ENCODE assay signal across 31 cellular contexts in the genomic region with DNA sequence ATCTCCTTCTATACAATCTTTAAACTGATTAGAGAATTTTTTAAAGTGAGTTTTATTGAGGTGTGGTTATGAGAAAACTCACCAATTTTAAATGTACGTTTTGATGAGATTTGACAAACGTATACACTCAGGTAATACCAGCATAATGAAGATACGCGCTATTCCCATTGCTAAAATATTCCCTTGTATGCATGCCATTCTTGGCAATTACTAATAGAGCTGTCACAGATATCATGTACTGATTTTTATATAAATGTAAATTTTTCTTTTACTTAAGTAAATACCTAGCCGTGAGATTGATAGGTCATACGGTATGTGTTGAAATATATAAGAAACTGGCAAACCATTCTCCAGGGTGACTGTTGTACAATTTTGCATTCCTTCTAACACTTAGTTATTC.
A peak's percentile ranks its signal among the peaks of the same experiment; 100 is the strongest.
DNase-seq lines count a peak whose midpoint lies in the region; ATAC-seq, FAIRE-seq and TF ChIP-seq lines count a peak whose summit lies in the region.
"Had no signal": no experiment of that assay in that cellular context is flagged by ENCODE, and none has a peak within 500 bp of the region (broad histone marks: within the 10 kb centered on the region; RNA-seq: fewer than 3 reads in every experiment).

No MANE protein-coding gene starts in this region.

- no peak for TF ChIP-seq RAD21 in HepG2 (CRISPR knock-in tag; IDR thresholded peaks at IDR 0.05)
- no peak for TF ChIP-seq RAD21 in neural cell (conservative IDR thresholded peaks at IDR 0.05)

- TF ChIP-seq CTCF in HepG2 (CRISPR knock-in tag; IDR thresholded peaks at IDR 0.05) (no peak), right lobe of liver (IDR thresholded peaks at IDR 0.05) (no peak), neural cell (IDR thresholded peaks at IDR 0.05; ENCODE audit: poor library complexity, severe bottlenecking) (no peak), thyroid gland (IDR thresholded peaks at IDR 0.05) (no peak)

- in situ Hi-C loops in HepG2 (cut with HindIII; ENCODE audit: extremely low pct_ligation_motif_present, low pct_unique_long_range_greater_than_20kb): no loop called here

- no peak overlapping the region for H3K4me3 ChIP-seq in HepG2 (replicated peaks in 1 of 3; ENCODE audit: insufficient read depth in 1 of 3, low read depth in 2 of 3, low read length in 3 of 3)
- no peak overlapping the region for H3K4me3 ChIP-seq in right lobe of liver
- no peak overlapping the region for H3K4me3 ChIP-seq in neural cell (ENCODE audit: low read length)
- H3K4me3 ChIP-seq in thyroid gland (replicated peaks in 1 of 3): no peak overlapping the region
- H3K4me3 ChIP-seq: A549; BLaER1; BLaER1 treated with 17β-estradiol and CSF1 and Interleukin-3, amounts not matched to agents 10 nM and 100 nM had no signal

- no peak for ATAC-seq in HepG2
- no peak for ATAC-seq in right lobe of liver
- ATAC-seq: A549; CD8-positive, alpha-beta T cell had no signal

- no peak for DNase-seq in HepG2 (ENCODE audit: low spot score)
- DNase-seq in right lobe of liver: no peak
- DNase-seq in thyroid gland: no peak
- DNase-seq: 8988T; ACHN; AML-193; BE2C; C1 segment of cervical spinal cord; Caco-2; Calu3; CD4-positive, alpha-beta memory T cell; CD4-positive, alpha-beta T cell; CD4-positive, CD25-positive, alpha-beta regulatory T cell; CD8-positive, alpha-beta memory T cell; CD8-positive, alpha-beta T cell; COR-L47; DMS 273 treated with DMSO at 0.1 percent for 48 hours; DMS153; DMS53; DMS79; DMS79 treated with DMSO at 0.1 percent for 48 hours; DND-41; EL had no signal

- no peak for FAIRE-seq in HepG2 (lab: Jason Lieb, UNC)
- FAIRE-seq: A204.1, A549, D721Med had no signal

- H3K9me3 ChIP-seq in HepG2 (ENCODE audit: low read length) (no peaks in the 10 kb centered on the region), right lobe of liver (no peaks in the 10 kb centered on the region), neural cell (ENCODE audit: low read length) (no peaks in the 10 kb centered on the region), thyroid gland (no peaks in the 10 kb centered on the region)
- H3K9me3 ChIP-seq: A549; BE2C; BLaER1; BLaER1 treated with 17β-estradiol and CSF1 and Interleukin-3, amounts not matched to agents 10 nM and 100 nM; Caco-2 had no signal

- H3K4me1 ChIP-seq in HepG2 (ENCODE audit: insufficient read depth, low read length) (peaks cover 12% of the 10 kb centered on the region; the same call in 1 of the 2 replicates), right lobe of liver (no peaks in the 10 kb centered on the region), thyroid gland (no peaks in the 10 kb centered on the region)
- H3K4me1 ChIP-seq: A549; BE2C; BLaER1; BLaER1 treated with 17β-estradiol and CSF1 and Interleukin-3, amounts not matched to agents 10 nM and 100 nM; Caco-2 had no signal

- TF ChIP-seq EP300 in HepG2 (IDR thresholded peaks at IDR 0.05; ENCODE audit: low read depth in 2 of 2, low read length in 2 of 2): no peak
- no peak for TF ChIP-seq EP300 in HepG2 (CRISPR knock-in tag; IDR thresholded peaks at IDR 0.05; ENCODE audit: borderline replicate concordance)
- peak; percentile 79 for TF ChIP-seq EP300 in neural cell (conservative IDR thresholded peaks at IDR 0.05; ENCODE audit: poor library complexity, severe bottlenecking)

- no peaks in the 10 kb centered on the region for H3K36me3 ChIP-seq in HepG2 (replicated peaks in 1 of 2; ENCODE audit: control insufficient read depth in 1 of 2, insufficient read depth in 2 of 2, low read length in 2 of 2)
- H3K36me3 ChIP-seq in right lobe of liver: no peaks in the 10 kb centered on the region
- no peaks in the 10 kb centered on the region for H3K36me3 ChIP-seq in neural cell (ENCODE audit: insufficient read depth, low read length)
- H3K36me3 ChIP-seq in thyroid gland: no peaks in the 10 kb centered on the region
- H3K36me3 ChIP-seq: BE2C; BLaER1; BLaER1 treated with 17β-estradiol and CSF1 and Interleukin-3, amounts not matched to agents 10 nM and 100 nM had no signal

- POLR2A ChIA-PET in HepG2 (lab: Yijun Ruan, JAX): no interaction called here

- intact Hi-C loops in HepG2 (cut with micrococcal nuclease; ENCODE audit: unreplicated experiment): no loop called here
- intact Hi-C loops in right lobe of liver (cut with DNase I): no loop called here
- intact Hi-C loops in thyroid gland (cut with DNase I): no loop called here

- H4K20me1 ChIP-seq in HepG2 (ENCODE audit: insufficient read depth, low read length) (no peaks in the 10 kb centered on the region), neural cell (ENCODE audit: insufficient read depth) (no peaks in the 10 kb centered on the region)
- H4K20me1 ChIP-seq: BLaER1; BLaER1 treated with 17β-estradiol and CSF1 and Interleukin-3, amounts not matched to agents 10 nM and 100 nM had no signal

- H3K27ac ChIP-seq in HepG2 (ENCODE audit: extremely low read length, insufficient read depth, low read length): no peak overlapping the region
- H3K27ac ChIP-seq in right lobe of liver: no peak overlapping the region
- no peak overlapping the region for H3K27ac ChIP-seq in neural cell (ENCODE audit: low read length)
- no peak overlapping the region for H3K27ac ChIP-seq in thyroid gland
- H3K27ac ChIP-seq: 22Rv1; A549; BLaER1; BLaER1 treated with 17β-estradiol and CSF1 and Interleukin-3, amounts not matched to agents 10 nM and 100 nM; C4-2B had no signal

- CTCF ChIA-PET in HepG2 (lab: Yijun Ruan, JAX; ENCODE audit: low intra/inter-chr PET ratio, low total read pairs): no interaction called here

- TF ChIP-seq POLR2A in HepG2 (IDR thresholded peaks at IDR 0.05; ENCODE audit: insufficient read depth in 1 of 2, low read depth in 2 of 2, low read length in 2 of 2) (no peak), right lobe of liver (IDR thresholded peaks at IDR 0.05) (no peak), thyroid gland (IDR thresholded peaks at IDR 0.05) (no peak)

- H3K4me2 ChIP-seq in HepG2 (ENCODE audit: low read depth, low read length) (no peak overlapping the region), neural cell (ENCODE audit: low read length) (no peak overlapping the region)
- H3K4me2 ChIP-seq: A549; BLaER1; BLaER1 treated with 17β-estradiol and CSF1 and Interleukin-3, amounts not matched to agents 10 nM and 100 nM had no signal

- H3K27me3 ChIP-seq in HepG2 (ENCODE audit: control insufficient read depth in 1 of 2, insufficient read depth in 2 of 2, low read length in 2 of 2) (no peaks in the 10 kb centered on the region), right lobe of liver (no peaks in the 10 kb centered on the region), neural cell (ENCODE audit: insufficient read depth, low read depth, low read length) (no peaks in the 10 kb centered on the region), thyroid gland (no peaks in the 10 kb centered on the region)
- H3K27me3 ChIP-seq: BE2C; BLaER1; BLaER1 treated with 17β-estradiol and CSF1 and Interleukin-3, amounts not matched to agents 10 nM and 100 nM had no signal

- no peaks in the 10 kb centered on the region for H3K9me2 ChIP-seq in neural cell (ENCODE audit: insufficient read depth, low read length)

- H2AFZ ChIP-seq in HepG2 (ENCODE audit: low read length): peak overlapping the region; percentile 29
- no peak overlapping the region for H2AFZ ChIP-seq in neural cell (ENCODE audit: low read depth, low read length)

- H3F3A ChIP-seq in neural cell (ENCODE audit: insufficient read depth, low read length, poor library complexity, severe bottlenecking): no peaks in the 10 kb centered on the region

- BruUV-seq in HepG2 (replicated peaks; lab: Mats Ljungman, UMichigan): no TSS peak

- no peaks in the 10 kb centered on the region for H3K79me2 ChIP-seq in HepG2 (ENCODE audit: insufficient read depth, low read length)
- H3K79me2 ChIP-seq in neural cell (replicated peaks; ENCODE audit: insufficient read depth, low read length): no peaks in the 10 kb centered on the region

- WGBS in HepG2 (ENCODE audit: low lambda C conversion rate): 42% methylated on average over 6 of the region's 6 CpGs
- WGBS in right lobe of liver (ENCODE audit: insufficient coverage, low coverage, low lambda C conversion rate, missing lambda C conversion rate): 73% methylated on average over 6 of the region's 6 CpGs
- 80 to 81% methylated on average over 6 of the region's 6 CpGs for WGBS in thyroid gland, 2 donors

- H3K9ac ChIP-seq in HepG2 (ENCODE audit: insufficient read depth, low read depth, low read length) (no peak overlapping the region), neural cell (ENCODE audit: low read length) (no peak overlapping the region)
- H3K9ac ChIP-seq: BLaER1; BLaER1 treated with 17β-estradiol and CSF1 and Interleukin-3, amounts not matched to agents 10 nM and 100 nM had no signal

TF ChIP-seq in HepG2, 621 proteins besides CTCF, POLR2A, EP300 and RAD21 (continues in another document):
- TF ChIP-seq, protein P1, sequence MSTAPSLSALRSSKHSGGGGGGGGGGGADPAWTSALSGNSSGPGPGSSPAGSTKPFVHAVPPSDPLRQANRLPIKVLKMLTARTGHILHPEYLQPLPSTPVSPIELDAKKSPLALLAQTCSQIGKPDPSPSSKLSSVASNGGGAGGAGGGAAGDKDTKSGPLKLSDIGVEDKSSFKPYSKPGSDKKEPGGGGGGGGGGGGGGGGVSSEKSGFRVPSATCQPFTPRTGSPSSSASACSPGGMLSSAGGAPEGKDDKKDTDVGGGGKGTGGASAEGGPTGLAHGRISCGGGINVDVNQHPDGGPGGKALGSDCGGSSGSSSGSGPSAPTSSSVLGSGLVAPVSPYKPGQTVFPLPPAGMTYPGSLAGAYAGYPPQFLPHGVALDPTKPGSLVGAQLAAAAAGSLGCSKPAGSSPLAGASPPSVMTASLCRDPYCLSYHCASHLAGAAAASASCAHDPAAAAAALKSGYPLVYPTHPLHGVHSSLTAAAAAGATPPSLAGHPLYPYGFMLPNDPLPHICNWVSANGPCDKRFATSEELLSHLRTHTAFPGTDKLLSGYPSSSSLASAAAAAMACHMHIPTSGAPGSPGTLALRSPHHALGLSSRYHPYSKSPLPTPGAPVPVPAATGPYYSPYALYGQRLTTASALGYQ (CRISPR knock-in tag; IDR thresholded peaks at IDR 0.05): no peak
- no peak for TF ChIP-seq ZNF7 (CRISPR knock-in tag; IDR thresholded peaks at IDR 0.05)

TF ChIP-seq in neural cell, 6 proteins besides CTCF, POLR2A, EP300 and RAD21 (continues in another document):
- TF ChIP-seq TAF1 (IDR thresholded peaks at IDR 0.05; ENCODE audit: low read depth) (no peak), POLR2AphosphoS5 (IDR thresholded peaks at IDR 0.05) (peak; percentile 55)
